In genomic region chr9:131334568-131335105, GRCh38 we compare ENCODE assay signal across 1 cellular context.
TF ChIP-seq lines count a peak whose summit lies in the region.

No MANE protein-coding gene starts in this region.

TF ChIP-seq in endothelial cell of umbilical vein, 7 proteins besides CTCF, POLR2A, EP300 and RAD21:
- TF ChIP-seq EZH2 (IDR thresholded peaks at IDR 0.05; ENCODE audit: borderline replicate concordance, low read depth, low read length, severe bottlenecking): no peak
- TF ChIP-seq FOS (IDR thresholded peaks at IDR 0.05; ENCODE audit: borderline replicate concordance, insufficient read depth, low read length): no peak
